In the genomic region with DNA sequence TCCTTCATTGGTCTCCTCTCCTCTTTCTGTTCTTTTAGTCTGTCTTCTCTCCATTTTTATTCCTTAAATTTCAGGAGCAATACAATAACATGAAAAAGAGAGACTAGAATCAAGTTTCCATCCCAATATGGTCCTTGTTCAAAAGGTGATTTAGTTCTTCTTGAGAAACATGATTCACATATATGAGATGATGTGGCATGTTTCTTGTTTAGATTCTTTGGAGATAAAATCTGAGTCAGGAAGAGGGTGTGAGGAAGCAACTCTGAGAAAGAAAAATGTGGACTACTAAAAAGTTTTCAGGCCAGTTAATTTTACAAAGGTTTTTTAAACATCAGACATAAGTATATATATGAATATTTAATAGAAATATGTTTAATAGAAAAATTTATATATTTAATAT, we compare ENCODE assay signal across 26 cellular contexts.
A peak's percentile ranks its signal among the peaks of the same experiment; 100 is the strongest.
DNase-seq lines count a peak whose midpoint lies in the region; ATAC-seq and FAIRE-seq lines count a peak whose summit lies in the region.
"Had no signal": no experiment of that assay in that cellular context is flagged by ENCODE, and none has a peak within 500 bp of the region (broad histone marks: within the 10 kb centered on the region; RNA-seq: fewer than 3 reads in every experiment).

No MANE protein-coding gene starts in this region.

- FAIRE-seq in endometrium (lab: Jason Lieb, UNC) (peak; percentile 57), urothelium cell line (lab: Jason Lieb, UNC) (no peak)
- FAIRE-seq: GM12878, H1 had no signal

- POLR2A ChIA-PET in naive thymus-derived CD4-positive, alpha-beta T cell (lab: Charles Lee): no interaction called here

- no peak overlapping the region for H3K4me3 ChIP-seq in naive thymus-derived CD4-positive, alpha-beta T cell (ENCODE audit: low read length)
- no peak overlapping the region for H3K4me3 ChIP-seq in aorta (ENCODE audit: low read length in 2 of 2)
- H3K4me3 ChIP-seq: GM12878, SK-N-MC had no signal

- H3K4me1 Mint-ChIP-seq in naive thymus-derived CD4-positive, alpha-beta T cell: no peaks in the 10 kb centered on the region
- H3K4me1 Mint-ChIP-seq: B cell had no signal

- no peaks in the 10 kb centered on the region for H3K27me3 Mint-ChIP-seq in naive thymus-derived CD4-positive, alpha-beta T cell
- H3K27me3 Mint-ChIP-seq: B cell had no signal

- no peaks in the 10 kb centered on the region for H3K36me3 ChIP-seq in naive thymus-derived CD4-positive, alpha-beta T cell (ENCODE audit: control insufficient read depth in 2 of 3, insufficient read depth in 3 of 3, low read length in 3 of 3)
- no peaks in the 10 kb centered on the region for H3K36me3 ChIP-seq in aorta (ENCODE audit: control insufficient read depth in 1 of 2, insufficient read depth in 2 of 2, low read length in 1 of 2)

- H3K9me3 ChIP-seq in naive thymus-derived CD4-positive, alpha-beta T cell (ENCODE audit: control insufficient read depth in 2 of 3, low read length in 3 of 3): no peaks in the 10 kb centered on the region
- H3K9me3 ChIP-seq in aorta (ENCODE audit: control insufficient read depth, low read length): no peaks in the 10 kb centered on the region
- H3K9me3 ChIP-seq: Caco-2 had no signal

- DNase-seq in OCI-M1 (lab: John Stamatoyannopoulos, UW) (peak; percentile 28), iris pigment epithelial cell (ENCODE audit: low read depth) (peak; percentile 36), NCI-H510A treated with DMSO at 0.1 percent for 48 hours (lab: John Stamatoyannopoulos, UW) (no peak), urothelium cell line (ENCODE audit: low spot score) (no peak), aorta (no peak)
- DNase-seq in naive thymus-derived CD4-positive, alpha-beta T cell: no peak
- DNase-seq: Caco-2; CD8-positive, alpha-beta T cell; GDM1; IMR-90; KG1; NCI-H1048; NCI-H1417 treated with DMSO at 0.1 percent for 48 hours; NCI-H1694 treated with DMSO at 0.1 percent for 48 hours; NCI-H2081; NCI-H2227 treated with DMSO at 0.1 percent for 48 hours; NCI-H69; SHP77 treated with DMSO at 0.1 percent for 48 hours had no signal

- no peak overlapping the region for H3K4me3 Mint-ChIP-seq in naive thymus-derived CD4-positive, alpha-beta T cell
- H3K4me3 Mint-ChIP-seq: B cell; CD8-positive, alpha-beta T cell had no signal

- H3K4me1 ChIP-seq in naive thymus-derived CD4-positive, alpha-beta T cell (ENCODE audit: control insufficient read depth in 2 of 2, insufficient read depth in 2 of 2, low read length in 2 of 2): no peaks in the 10 kb centered on the region
- H3K4me1 ChIP-seq in aorta (ENCODE audit: control insufficient read depth in 1 of 2, insufficient read depth in 2 of 2, low read length in 2 of 2): no peaks in the 10 kb centered on the region
- H3K4me1 ChIP-seq: Caco-2 had no signal

- H3K36me3 Mint-ChIP-seq in naive thymus-derived CD4-positive, alpha-beta T cell: no peaks in the 10 kb centered on the region
- H3K36me3 Mint-ChIP-seq: CD8-positive, alpha-beta T cell had no signal

- intact Hi-C loops in naive thymus-derived CD4-positive, alpha-beta T cell (cut with micrococcal nuclease): no loop called here
- intact Hi-C loops in aorta (cut with DNase I): no loop called here

- ATAC-seq in naive thymus-derived CD4-positive, alpha-beta T cell: no peak
- no peak for ATAC-seq in aorta (ENCODE audit: low FRiP score)
- ATAC-seq: CD8-positive, alpha-beta T cell; GM12878; HCT116; Panc1 had no signal

- CTCF ChIA-PET in naive thymus-derived CD4-positive, alpha-beta T cell (lab: Charles Lee): no interaction called here

- no peak overlapping the region for H3K27ac Mint-ChIP-seq in naive thymus-derived CD4-positive, alpha-beta T cell
- H3K27ac Mint-ChIP-seq: B cell; CD8-positive, alpha-beta T cell had no signal

- H3K27ac ChIP-seq in naive thymus-derived CD4-positive, alpha-beta T cell (ENCODE audit: low read depth, low read length): no peak overlapping the region
- no peak overlapping the region for H3K27ac ChIP-seq in aorta (ENCODE audit: low read depth in 1 of 2, low read length in 2 of 2)
- H3K27ac ChIP-seq: C4-2B, SK-N-MC had no signal

- peaks cover 0 to 5% (median 2%) of the 10 kb centered on the region in 11 donors for H3K9me3 Mint-ChIP-seq in naive thymus-derived CD4-positive, alpha-beta T cell

- no peaks in the 10 kb centered on the region for H3K27me3 ChIP-seq in naive thymus-derived CD4-positive, alpha-beta T cell (ENCODE audit: control insufficient read depth in 2 of 2, insufficient read depth in 2 of 2, low read length in 2 of 2)
- no peaks in the 10 kb centered on the region for H3K27me3 ChIP-seq in aorta (ENCODE audit: control insufficient read depth in 1 of 2, insufficient read depth in 2 of 2, low read length in 1 of 2)

Comparison
In these comparisons a context has a peak if more than half of its experiments do, and no peak if none do; other contexts are left out.
1. DNase-seq: peak in OCI-M1 (single experiment) and iris pigment epithelial cell (single experiment); none in NCI-H510A treated with DMSO at 0.1 percent for 48 hours (single experiment), urothelium cell line (single experiment), naive thymus-derived CD4-positive, alpha-beta T cell (0 of 9) and aorta (0 of 2).